Comparison of ENCODE assay signal across 9 cellular contexts in the genomic region with DNA sequence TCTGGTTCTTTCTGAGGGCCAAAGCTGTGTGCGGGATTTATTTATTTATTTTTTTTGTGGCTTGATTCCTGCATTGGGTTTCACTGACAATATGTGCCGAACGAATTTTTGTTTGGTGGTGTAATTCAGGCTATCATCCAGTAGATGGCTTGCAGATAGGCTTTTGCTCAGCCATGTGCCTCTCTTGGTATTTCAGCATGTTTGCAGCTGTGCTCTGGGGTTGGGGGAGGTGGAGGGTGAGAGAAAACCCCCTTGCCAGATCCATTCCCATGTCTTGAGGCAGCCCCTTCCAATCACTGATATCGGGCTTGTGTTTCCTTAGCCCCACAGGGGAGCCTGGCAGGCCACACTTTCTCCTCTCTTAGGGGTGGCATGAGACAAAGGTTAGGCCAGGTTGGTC.
A peak's percentile ranks its signal among the peaks of the same experiment; 100 is the strongest.
DNase-seq lines count a peak whose midpoint lies in the region; ATAC-seq, FAIRE-seq and TF ChIP-seq lines count a peak whose summit lies in the region.
"Had no signal": no experiment of that assay in that cellular context is flagged by ENCODE, and none has a peak within 500 bp of the region (broad histone marks: within the 10 kb centered on the region; RNA-seq: fewer than 3 reads in every experiment).

No MANE protein-coding gene starts in this region.

- TF ChIP-seq CTCF in WERI-Rb-1 (IDR thresholded peaks at IDR 0.05; ENCODE audit: low read depth, low read length): peak; percentile 45
- TF ChIP-seq CTCF in lower lobe of right lung (IDR thresholded peaks at IDR 0.05): peak; percentile 9

- no peaks in the 10 kb centered on the region for H3K4me1 ChIP-seq in lower lobe of right lung

- FAIRE-seq in GM19239 (lab: Jason Lieb, UNC): no peak

- no peak overlapping the region for H3K27ac ChIP-seq in WERI-Rb-1
- H3K27ac ChIP-seq in lower lobe of right lung: no peak overlapping the region
- H3K27ac ChIP-seq: epithelial cell of prostate had no signal

- no peak overlapping the region for H3K4me3 ChIP-seq in WERI-Rb-1 (ENCODE audit: low read depth, low read length)
- H3K4me3 ChIP-seq in lower lobe of right lung: no peak overlapping the region

- ATAC-seq in HG03469 (IDR thresholded peaks at IDR 0.05; ENCODE audit: unreplicated experiment) (peak; percentile 54), lower lobe of right lung (no peak)

- DNase-seq in ELF-1 (ENCODE audit: low read depth, low spot score): peak; percentile 40
- DNase-seq in WERI-Rb-1: no peak
- no peak for DNase-seq in lower lobe of right lung
- DNase-seq in Ammon's horn (ENCODE audit: low spot score): no peak
- no peak for DNase-seq in inferior parietal cortex (ENCODE audit: extremely low spot score)
- no peak for DNase-seq in hypothalamus (lab: John Stamatoyannopoulos, UW)
- no peak for DNase-seq in GM19239 (ENCODE audit: insufficient read length, low spot score)

- no peaks in the 10 kb centered on the region for H3K36me3 ChIP-seq in WERI-Rb-1
- H3K36me3 ChIP-seq in lower lobe of right lung: no peaks in the 10 kb centered on the region

- H3K27me3 ChIP-seq in WERI-Rb-1 (ENCODE audit: insufficient read depth, low read depth, severe bottlenecking): no peaks in the 10 kb centered on the region
- no peaks in the 10 kb centered on the region for H3K27me3 ChIP-seq in lower lobe of right lung (ENCODE audit: low read depth)

- peaks cover 6% of the 10 kb centered on the region for H3K9me3 ChIP-seq in WERI-Rb-1 (ENCODE audit: severe bottlenecking)
- H3K9me3 ChIP-seq in lower lobe of right lung: peaks cover 39% of the 10 kb centered on the region

- intact Hi-C loops in lower lobe of right lung (cut with DNase I): no loop called here
